In the genomic region with DNA sequence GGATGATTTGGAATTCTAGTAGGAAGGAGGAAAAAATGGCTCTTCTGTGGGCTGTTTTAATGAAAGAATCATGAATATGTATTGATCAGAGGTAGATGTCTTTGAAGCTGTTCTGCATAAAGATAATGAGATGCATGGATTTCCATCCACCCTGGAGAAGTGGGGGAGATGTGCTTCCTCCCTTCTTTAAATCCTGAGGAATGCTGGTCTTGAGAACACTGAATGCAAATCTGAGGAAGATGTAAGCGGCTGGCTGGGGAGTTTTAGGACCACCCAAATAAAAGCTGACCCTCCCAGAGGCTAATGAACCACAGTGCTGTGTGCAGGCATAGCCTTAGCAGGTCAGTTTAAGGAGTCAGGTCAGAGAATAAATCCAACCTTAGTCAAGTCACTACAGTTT, we compare ENCODE assay signal across 26 cellular contexts. TPM values are rescaled to one million over a fixed set of nuclear protein-coding genes. Genes with fewer than 3 reads are reported as not detected.
"Had no signal": no experiment of that assay in that cellular context is flagged by ENCODE, and none has a peak within 500 bp of the region (broad histone marks: within the 10 kb centered on the region; RNA-seq: fewer than 3 reads in every experiment).

No MANE protein-coding gene starts in this region.

- DNase-seq: activated CD4-positive, alpha-beta T cell treated with anti-CD3 and anti-CD28 coated beads for 48 hours; activated CD4-positive, alpha-beta T cell treated with anti-CD3 and anti-CD28 coated beads, Interleukin-2, amount 50 U/mL, for 48 hours; activated CD8-positive, alpha-beta memory T cell treated with anti-CD3 and anti-CD28 coated beads, Interleukin-2, amount 50 U/mL, for 4 hours; activated gamma-delta T cell; activated naive CD4-positive, alpha-beta T cell treated with anti-CD3 and anti-CD28 coated beads, Interleukin-2, amount 10 ng/mL, durations not matched to agents 7 days and 5 days; activated naive CD8-positive, alpha-beta T cell treated with anti-CD3 and anti-CD28 coated beads, Interleukin-2, amount 10 ng/mL, durations not matched to agents 7 days and 5 days; activated T-cell treated with anti-CD3 and anti-CD28 coated beads, Interleukin-2, amount 50 U/mL, for 1 hour; central memory CD4-positive, alpha-beta T cell; endodermal cell; foreskin fibroblast; hippocampal formation; islet precursor cell; left ventricle myocardium superior; naive B cell; nephron progenitor cell; psoas muscle; stimulated activated CD4-positive, alpha-beta T cell treated with anti-CD3 and anti-CD28 coated beads, Interleukin-1b, Interleukin-23, amount 100 ng/mL, for 48 hours; stimulated activated naive B cell treated with anti-CD40 and anti-IgM and Interleukin-4, amounts not matched to agents 10 μg/mL and 1 μg/mL and 100 μg/mL, for 72 hours; stomach had no signal

- H3K27ac Mint-ChIP-seq: activated naive CD4-positive, alpha-beta T cell treated with anti-CD3 and anti-CD28 coated beads, Interleukin-2, amount 10 ng/mL, durations not matched to agents 7 days and 5 days; activated naive CD8-positive, alpha-beta T cell treated with anti-CD3 and anti-CD28 coated beads, Interleukin-2, amount 10 ng/mL, durations not matched to agents 7 days and 5 days; stimulated activated naive B cell treated with anti-CD40 and anti-IgM and Interleukin-4, amounts not matched to agents 10 μg/mL and 1 μg/mL and 100 μg/mL, for 72 hours had no signal

- H2AFZ ChIP-seq: parathyroid adenoma had no signal

- H3K27ac ChIP-seq: ascending aorta, parathyroid adenoma, psoas muscle, suprapubic skin, tibial nerve had no signal

- H3K9me3 Mint-ChIP-seq: activated naive CD4-positive, alpha-beta T cell treated with anti-CD3 and anti-CD28 coated beads, Interleukin-2, amount 10 ng/mL, durations not matched to agents 7 days and 5 days; activated naive CD8-positive, alpha-beta T cell treated with anti-CD3 and anti-CD28 coated beads, Interleukin-2, amount 10 ng/mL, durations not matched to agents 7 days and 5 days; endodermal cell; naive B cell; nephron progenitor cell; stimulated activated naive B cell treated with anti-CD40 and anti-IgM and Interleukin-4, amounts not matched to agents 10 μg/mL and 1 μg/mL and 100 μg/mL, for 72 hours had no signal

- H3K36me3 Mint-ChIP-seq: activated naive CD4-positive, alpha-beta T cell treated with anti-CD3 and anti-CD28 coated beads, Interleukin-2, amount 10 ng/mL, durations not matched to agents 7 days and 5 days; naive B cell; stimulated activated naive B cell treated with anti-CD40 and anti-IgM and Interleukin-4, amounts not matched to agents 10 μg/mL and 1 μg/mL and 100 μg/mL, for 72 hours had no signal

- H3K4me3 Mint-ChIP-seq: activated naive CD4-positive, alpha-beta T cell treated with anti-CD3 and anti-CD28 coated beads, Interleukin-2, amount 10 ng/mL, durations not matched to agents 7 days and 5 days; activated naive CD8-positive, alpha-beta T cell treated with anti-CD3 and anti-CD28 coated beads, Interleukin-2, amount 10 ng/mL, durations not matched to agents 7 days and 5 days; endodermal cell; naive B cell; nephron progenitor cell; stimulated activated naive B cell treated with anti-CD40 and anti-IgM and Interleukin-4, amounts not matched to agents 10 μg/mL and 1 μg/mL and 100 μg/mL, for 72 hours had no signal

- H3K9me3 ChIP-seq: ascending aorta, psoas muscle, right atrium auricular region, stomach, suprapubic skin, tibial nerve had no signal

- H3K27me3 ChIP-seq: ascending aorta, right atrium auricular region, stomach, tibial nerve had no signal

- H3K36me3 ChIP-seq: ascending aorta, right atrium auricular region, suprapubic skin, tibial nerve had no signal

- H3K4me3 ChIP-seq: ascending aorta, psoas muscle, right atrium auricular region, smooth muscle cell, stomach, suprapubic skin, tibial nerve had no signal

- H3K4me2 ChIP-seq: smooth muscle cell had no signal

- H3K4me1 Mint-ChIP-seq: activated naive CD4-positive, alpha-beta T cell treated with anti-CD3 and anti-CD28 coated beads, Interleukin-2, amount 10 ng/mL, durations not matched to agents 7 days and 5 days; activated naive CD8-positive, alpha-beta T cell treated with anti-CD3 and anti-CD28 coated beads, Interleukin-2, amount 10 ng/mL, durations not matched to agents 7 days and 5 days; naive B cell; stimulated activated naive B cell treated with anti-CD40 and anti-IgM and Interleukin-4, amounts not matched to agents 10 μg/mL and 1 μg/mL and 100 μg/mL, for 72 hours had no signal

- H3K79me2 ChIP-seq: parathyroid adenoma had no signal

- H3K4me1 ChIP-seq: ascending aorta had no signal

- H3K9ac ChIP-seq: parathyroid adenoma had no signal

RNA-seq across cellular contexts. Expression of a gene that starts 37.3 kb away (rescaled TPM):
- total RNA-seq: ascending aorta; T-helper 1 cell treated with Interleukin-12 subunit alpha and Interleukin-12 subunit beta and Interleukin-4 antibody, amounts not matched to agents 30 ng/mL and 1 ng/mL, for 36 hours had no signal

RNA-seq across cellular contexts. Expression of a gene that starts 44.6 kb away (rescaled TPM):
- total RNA-seq: ascending aorta had no signal
